In the genomic region with DNA sequence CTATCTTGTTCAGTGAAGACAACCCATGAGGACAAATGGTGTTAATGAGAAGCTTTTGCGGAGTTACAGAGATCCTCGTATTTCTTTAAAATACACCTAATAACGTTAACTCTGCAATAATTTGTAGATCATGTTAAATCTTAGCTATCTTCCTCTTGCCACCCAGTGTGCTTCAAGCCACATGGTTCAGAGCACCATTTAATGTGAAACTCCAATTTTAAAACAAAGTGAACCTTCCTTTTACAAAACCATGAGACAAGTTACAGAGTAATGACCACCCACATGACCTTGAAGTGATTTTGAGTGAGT, we compare ENCODE assay signal across 11 cellular contexts. TPM values are rescaled to one million over a fixed set of nuclear protein-coding genes. Genes with fewer than 3 reads are reported as not detected.
A peak's percentile ranks its signal among the peaks of the same experiment; 100 is the strongest.
DNase-seq lines count a peak whose midpoint lies in the region; ATAC-seq and TF ChIP-seq lines count a peak whose summit lies in the region.
"Had no signal": no experiment of that assay in that cellular context is flagged by ENCODE, and none has a peak within 500 bp of the region (broad histone marks: within the 10 kb centered on the region; RNA-seq: fewer than 3 reads in every experiment).

No MANE protein-coding gene starts in this region.

- WGBS in right cardiac atrium = 23% methylated on average over 3 of the region's 3 CpGs
- 22% methylated on average over 3 of the region's 3 CpGs for WGBS in hepatocyte (ENCODE audit: low lambda C conversion rate, missing lambda C conversion rate)
- WGBS in prostate gland = 17% methylated on average over 3 of the region's 3 CpGs

- H3K9me3 Mint-ChIP-seq in type B pancreatic cell = peaks cover 6% of the 10 kb centered on the region

- H3K4me3 ChIP-seq in left ventricle myocardium inferior (no peak overlapping the region), right cardiac atrium (ENCODE audit: low read length) (no peak overlapping the region), SK-N-MC (peak overlapping the region; percentile 70; the same call in 1 of the 2 replicates), hepatocyte (no peak overlapping the region), prostate gland (no peak overlapping the region)
- H3K4me3 ChIP-seq: ascending aorta had no signal

- H3K27ac ChIP-seq in left ventricle myocardium inferior (replicated peaks) (no peak overlapping the region), right cardiac atrium (ENCODE audit: low read length) (no peak overlapping the region), SK-N-MC (no peak overlapping the region), hepatocyte (no peak overlapping the region), prostate gland (no peak overlapping the region)
- H3K27ac ChIP-seq: ascending aorta had no signal

- TF ChIP-seq CTCF in left ventricle myocardium inferior (IDR thresholded peaks at IDR 0.05; ENCODE audit: borderline replicate concordance) = peak; percentile 4
- no peak for TF ChIP-seq CTCF in hepatocyte (IDR thresholded peaks at IDR 0.05; ENCODE audit: poor library complexity)
- TF ChIP-seq CTCF in type B pancreatic cell (conservative IDR thresholded peaks at IDR 0.05) = no peak
- no peak for TF ChIP-seq CTCF in prostate gland (IDR thresholded peaks at IDR 0.05)

- intact Hi-C loops in left ventricle myocardium inferior (cut with micrococcal nuclease) (no loop called here), right cardiac atrium (cut with DNase I) (no loop called here), prostate gland (cut with DNase I) (no loop called here)

- TF ChIP-seq POLR2A in prostate gland (IDR thresholded peaks at IDR 0.05) = no peak

- H3K36me3 Mint-ChIP-seq in type B pancreatic cell = no peaks in the 10 kb centered on the region

- no peaks in the 10 kb centered on the region for H3K9me2 ChIP-seq in hepatocyte (replicated peaks; ENCODE audit: insufficient read depth)

- H3K36me3 ChIP-seq in left ventricle myocardium inferior = no peaks in the 10 kb centered on the region
- H3K36me3 ChIP-seq in SK-N-MC (ENCODE audit: insufficient read depth, low read length) = no peaks in the 10 kb centered on the region
- no peaks in the 10 kb centered on the region for H3K36me3 ChIP-seq in hepatocyte (replicated peaks; ENCODE audit: insufficient read depth, low read depth)
- H3K36me3 ChIP-seq in prostate gland = no peaks in the 10 kb centered on the region
- H3K36me3 ChIP-seq: ascending aorta had no signal

- H3K4me1 ChIP-seq in left ventricle myocardium inferior (peaks cover 3% of the 10 kb centered on the region), right cardiac atrium (ENCODE audit: control insufficient read depth, insufficient read depth, low read length) (no peaks in the 10 kb centered on the region), hepatocyte (ENCODE audit: insufficient read depth) (no peaks in the 10 kb centered on the region), prostate gland (replicated peaks) (no peaks in the 10 kb centered on the region)
- H3K4me1 ChIP-seq: ascending aorta had no signal

- no peak for DNase-seq in left ventricle myocardium inferior
- no peak for DNase-seq in right cardiac atrium
- DNase-seq in SK-N-MC (ENCODE audit: low read depth, low spot score) = no peak
- no peak for DNase-seq in hepatocyte (ENCODE audit: low spot score)
- no peak for DNase-seq in type B pancreatic cell (ENCODE audit: extremely low spot score, unreplicated experiment)
- DNase-seq in prostate gland (ENCODE audit: low spot score) = no peak
- DNase-seq in SIG-M5 (lab: John Stamatoyannopoulos, UW) = no peak

- peaks cover 10% of the 10 kb centered on the region for H3K27me3 ChIP-seq in left ventricle myocardium inferior (ENCODE audit: low read depth)
- no peaks in the 10 kb centered on the region for H3K27me3 ChIP-seq in right cardiac atrium (ENCODE audit: control insufficient read depth, insufficient read depth)
- no peaks in the 10 kb centered on the region for H3K27me3 ChIP-seq in hepatocyte
- no peaks in the 10 kb centered on the region for H3K27me3 ChIP-seq in prostate gland (replicated peaks; ENCODE audit: insufficient read depth)
- H3K27me3 ChIP-seq: ascending aorta had no signal

- ATAC-seq in right cardiac atrium (no peak), HG03469 (IDR thresholded peaks at IDR 0.05; ENCODE audit: unreplicated experiment) (no peak)

- peak overlapping the region; percentile 25 for H2AFZ ChIP-seq in hepatocyte

- no peak overlapping the region for H3K9ac ChIP-seq in SK-N-MC (ENCODE audit: insufficient read length)

- H3K79me2 ChIP-seq in hepatocyte = no peaks in the 10 kb centered on the region

- peaks cover 7% of the 10 kb centered on the region for H3K4me1 Mint-ChIP-seq in type B pancreatic cell (ENCODE audit: unreplicated experiment)

- H3K27me3 Mint-ChIP-seq in type B pancreatic cell = peaks cover 8% of the 10 kb centered on the region

- no peaks in the 10 kb centered on the region for H4K20me1 ChIP-seq in hepatocyte (ENCODE audit: insufficient read depth, poor library complexity, severe bottlenecking)

- H3K9me3 ChIP-seq in left ventricle myocardium inferior (replicated peaks) (peaks cover 6% of the 10 kb centered on the region), right cardiac atrium (ENCODE audit: control insufficient read depth, low read length) (no peaks in the 10 kb centered on the region), SK-N-MC (ENCODE audit: low read depth, low read length) (no peaks in the 10 kb centered on the region), hepatocyte (ENCODE audit: low read depth) (no peaks in the 10 kb centered on the region), prostate gland (no peaks in the 10 kb centered on the region)
- H3K9me3 ChIP-seq: ascending aorta had no signal

- no peak overlapping the region for H3K4me2 ChIP-seq in hepatocyte

- no peak overlapping the region for H3K4me3 Mint-ChIP-seq in type B pancreatic cell

- peak overlapping the region; percentile 24 for H3K27ac Mint-ChIP-seq in type B pancreatic cell

RNA-seq across cellular contexts. Expression of a gene that starts 1.7 kb away (rescaled TPM):
- not detected for total RNA-seq in left ventricle myocardium inferior
- total RNA-seq in right cardiac atrium = under 1 TPM in 2 of 4 donors, not detected in 2; 0.33 to 0.37 TPM
- polyA plus RNA-seq in right cardiac atrium = 0.18 TPM
- total RNA-seq in hepatocyte = 2.9 and 4.9 TPM in 2 replicates
- 5.0 and 5.2 TPM in 2 replicates for polyA plus RNA-seq in hepatocyte
- total RNA-seq in type B pancreatic cell (ENCODE audit: low replicate concordance) = 1.8 and 9.4 TPM in 2 replicates
- not detected for total RNA-seq in prostate gland
- total RNA-seq: ascending aorta, left cardiac atrium, ureter had no signal

RNA-seq across cellular contexts. Expression of a gene that starts 13.2 kb away (rescaled TPM):
- total RNA-seq in left ventricle myocardium inferior (25.1 TPM), right cardiac atrium (10 to 100 TPM in 3 of 4 donors, 1 to 10 TPM in 1; 8.8 to 12.8 (median 11.3) TPM), hepatocyte (2.7 and 16.8 TPM in 2 replicates), type B pancreatic cell (ENCODE audit: low replicate concordance) (11.0 and 14.1 TPM in 2 replicates), prostate gland (10 to 100 TPM in 1 of 2 donors, 1 to 10 TPM in 1; 8.8 to 12.6 TPM)
- polyA plus RNA-seq in right cardiac atrium (9.9 TPM), hepatocyte (4.1 and 6.6 TPM in 2 replicates)
- total RNA-seq: ascending aorta had no signal
